ENCODE assay signal across 8 cellular contexts in the genomic region with DNA sequence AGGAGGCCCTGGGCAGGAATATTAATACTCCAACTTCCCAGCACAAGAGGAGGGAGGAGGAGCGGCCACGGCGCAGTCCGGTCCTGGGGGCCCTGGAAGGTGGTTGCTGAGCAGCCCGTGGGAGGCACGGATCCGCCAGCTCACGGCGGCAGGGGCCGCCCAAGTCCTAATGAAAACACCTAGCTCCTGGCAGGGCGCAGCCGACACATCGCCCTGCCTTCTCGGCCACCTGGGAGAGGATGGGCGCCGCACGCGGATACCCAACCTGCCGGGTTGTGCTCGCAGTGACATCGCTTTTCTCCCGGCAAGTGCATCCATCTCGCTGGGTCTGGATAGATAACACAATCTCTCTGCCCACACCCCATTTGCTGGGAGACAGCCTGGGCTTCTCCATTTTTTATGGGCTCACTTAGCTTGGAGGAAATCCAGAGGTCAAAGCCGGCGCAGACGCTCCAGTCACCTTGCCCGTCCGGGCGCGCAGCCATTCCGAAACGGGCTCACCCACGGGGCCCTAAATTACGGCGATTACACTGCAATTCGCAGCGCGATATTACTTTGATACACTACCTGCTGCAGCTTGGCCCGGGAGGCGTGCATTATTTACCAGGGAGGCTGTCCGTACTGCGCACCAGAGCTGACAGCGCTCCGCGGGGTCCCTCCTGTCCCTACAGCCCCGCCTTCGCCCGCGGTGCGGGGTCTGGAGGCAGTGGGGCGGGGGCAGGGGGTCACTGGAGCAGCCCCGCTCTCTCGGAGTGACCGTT. TPM values are rescaled to one million over a fixed set of nuclear protein-coding genes. Genes with fewer than 3 reads are reported as not detected.
DNase-seq lines count a peak whose midpoint lies in the region; ATAC-seq, FAIRE-seq and TF ChIP-seq lines count a peak whose summit lies in the region.

No MANE protein-coding gene starts in this region.

- H3K4me3 ChIP-seq in HUES48 (ENCODE audit: low read depth, low read length) (peak overlapping the region; percentile 65), K562 (no peak overlapping the region), mucosa of descending colon (no peak overlapping the region)

- H2AFZ ChIP-seq in K562 (ENCODE audit: low read depth, low read length) = no peak overlapping the region

- no TSS peak for BruUV-seq in K562 (replicated peaks; lab: Mats Ljungman, UMichigan)

- peak; percentile 53; the same call in 1 of the 2 replicates for TF ChIP-seq EP300 in K562 (IDR thresholded peaks at IDR 0.05; ENCODE audit: low read length)

- peak; percentile 37 for FAIRE-seq in K562 (lab: Jason Lieb, UNC)

- H3K4me1 ChIP-seq in HUES48 (ENCODE audit: control insufficient read depth, insufficient read depth, low read length) (peaks cover 11% of the 10 kb centered on the region; the same call in 1 of the 2 replicates), K562 (replicated peaks in 1 of 2; ENCODE audit: control insufficient read depth in 2 of 2, insufficient read depth in 2 of 2, low read length in 2 of 2) (peaks cover 2 to 20% of the 10 kb centered on the region in 2 experiments; a peak in 3 of 5 replicates), mucosa of descending colon (ENCODE audit: low read depth) (peaks cover 9% of the 10 kb centered on the region)

- POLR2A ChIA-PET in K562 (lab: Yijun Ruan, JAX) = interaction anchor here (0.6 to 2.7 kb wide), 5 partner anchors 10 to 191 kb away, joined by 3 to 13 read pairs (median 4); no protein-coding TSS in a partner anchor

- no peaks in the 10 kb centered on the region for H3K9me1 ChIP-seq in K562 (ENCODE audit: control insufficient read depth, insufficient read depth, low read length)

- H3K9me3 ChIP-seq in HUES48 (ENCODE audit: control insufficient read depth, insufficient read depth, low read length) (no peaks in the 10 kb centered on the region), K562 (replicated peaks; ENCODE audit: control insufficient read depth, insufficient read depth, low read depth, low read length) (no peaks in the 10 kb centered on the region), mucosa of descending colon (no peaks in the 10 kb centered on the region)

- peak in 1 of 2 experiments; percentile 24; a peak in 1 of 4 replicates for TF ChIP-seq RAD21 in K562 (CRISPR knock-in tag; conservative IDR thresholded peaks at IDR 0.05 in 1 of 2, IDR thresholded peaks at IDR 0.05 in 1 of 2)

- H3K79me2 ChIP-seq in K562 (ENCODE audit: control insufficient read depth, insufficient read depth, low read length) = no peaks in the 10 kb centered on the region

- 2% methylated on average over 54 of the region's 54 CpGs for WGBS in K562 (ENCODE audit: insufficient coverage, low coverage, missing lambda C conversion rate)

- TF ChIP-seq CTCF in GM10266 (IDR thresholded peaks at IDR 0.05; ENCODE audit: control insufficient read depth, insufficient read depth, low read depth, missing control alignments) (peak; percentile 58), K562 (IDR thresholded peaks at IDR 0.05 in 2 of 3, conservative IDR thresholded peaks at IDR 0.05 in 1 of 3; ENCODE audit: insufficient read depth in 2 of 3, low read depth in 1 of 3, low read length in 3 of 3) (0 out of 6 replicates have a peak, but pooled peaks of 1 of the 3 experiments have one; percentile 12), mucosa of descending colon (IDR thresholded peaks at IDR 0.05) (no peak)

- peak; percentile 48 for DNase-seq in GM10266 (ENCODE audit: extremely low spot score)
- peak; percentile 68 to 76 (median 72) for DNase-seq in K562 (ENCODE audit: extremely low read depth in 1 of 4, low spot score in 3 of 4)
- peak in 2 of 3 donors; percentile 5 to 36 for DNase-seq in mucosa of descending colon
- DNase-seq in NCI-H2196 (lab: John Stamatoyannopoulos, UW; ENCODE audit: unreplicated experiment) = no peak
- DNase-seq in NCI-H2196 treated with DMSO at 0.1 percent for 48 hours (lab: John Stamatoyannopoulos, UW; ENCODE audit: unreplicated experiment) = no peak
- no peak for DNase-seq in HPDE6-E6E7 (ENCODE audit: extremely low spot score)

- in situ Hi-C loops in K562 (cut with MboI) = no loop called here

- ATAC-seq in K562 = peak; percentile 60
- ATAC-seq in mucosa of descending colon = peak; percentile 37
- no peak for ATAC-seq in HG02884 (IDR thresholded peaks at IDR 0.05; ENCODE audit: unreplicated experiment)

- no peaks in the 10 kb centered on the region for H3K36me3 ChIP-seq in HUES48 (ENCODE audit: control insufficient read depth, insufficient read depth, low read length)
- H3K36me3 ChIP-seq in K562 (ENCODE audit: control insufficient read depth, insufficient read depth, low read length) = no peaks in the 10 kb centered on the region
- H3K36me3 ChIP-seq in mucosa of descending colon (ENCODE audit: low read depth) = no peaks in the 10 kb centered on the region

- CTCF ChIA-PET in K562 (lab: Yijun Ruan, JAX; ENCODE audit: low intra/inter-chr PET ratio) = interaction anchor here (0.6 kb wide), 1 partner anchor 211 kb away, joined by 6 read pairs; no protein-coding TSS in a partner anchor

- H3K4me2 ChIP-seq in K562 (ENCODE audit: insufficient read depth, low read length) = peak overlapping the region; percentile 48; the same call in 1 of the 2 replicates

- peaks cover 23% of the 10 kb centered on the region; the same call in 1 of the 2 replicates for H4K20me1 ChIP-seq in K562 (replicated peaks; ENCODE audit: control insufficient read depth, insufficient read depth, low read length)

- no peak overlapping the region for H3K27ac ChIP-seq in HUES48 (ENCODE audit: low read depth, low read length)
- no peak overlapping the region for H3K27ac ChIP-seq in K562 (ENCODE audit: extremely low read depth, low read depth, low read length)

- H3K9ac ChIP-seq in HUES48 (ENCODE audit: low read depth, low read length) (no peak overlapping the region), K562 (ENCODE audit: insufficient read depth in 1 of 2, low read depth in 2 of 2, low read length in 2 of 2) (peak overlapping the region in 1 of 2 experiments; percentile 37; a peak in 1 of 4 replicates)

- H3K27me3 ChIP-seq in HUES48 (ENCODE audit: control insufficient read depth, insufficient read depth, low read length) = peaks cover 65% of the 10 kb centered on the region
- peaks cover 47 to 88% of the 10 kb centered on the region in 2 experiments for H3K27me3 ChIP-seq in K562 (ENCODE audit: control insufficient read depth in 2 of 2, insufficient read depth in 2 of 2, low read length in 2 of 2)

- intact Hi-C loops in K562 (cut with micrococcal nuclease) = no loop called here
- intact Hi-C loops in mucosa of descending colon (cut with DNase I, micrococcal nuclease) = no loop called here

- no peak for TF ChIP-seq POLR2A in K562 (conservative IDR thresholded peaks at IDR 0.05)

TF ChIP-seq in K562, 482 proteins besides CTCF, POLR2A, EP300 and RAD21 (continues in another document):
- TF ChIP-seq SAFB2 (IDR thresholded peaks at IDR 0.05; ENCODE audit: borderline replicate concordance, low read depth, low read length, severe bottlenecking) = no peak
- no peak for TF ChIP-seq ZNF695 (CRISPR knock-in tag; IDR thresholded peaks at IDR 0.05)
- TF ChIP-seq, protein P1, sequence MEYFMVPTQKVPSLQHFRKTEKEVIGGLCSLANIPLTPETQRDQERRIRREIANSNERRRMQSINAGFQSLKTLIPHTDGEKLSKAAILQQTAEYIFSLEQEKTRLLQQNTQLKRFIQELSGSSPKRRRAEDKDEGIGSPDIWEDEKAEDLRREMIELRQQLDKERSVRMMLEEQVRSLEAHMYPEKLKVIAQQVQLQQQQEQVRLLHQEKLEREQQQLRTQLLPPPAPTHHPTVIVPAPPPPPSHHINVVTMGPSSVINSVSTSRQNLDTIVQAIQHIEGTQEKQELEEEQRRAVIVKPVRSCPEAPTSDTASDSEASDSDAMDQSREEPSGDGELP (CRISPR knock-in tag; IDR thresholded peaks at IDR 0.05; ENCODE audit: borderline replicate concordance) = peak; percentile 19; the same call in 1 of the 2 replicates
- peak; percentile 54 for TF ChIP-seq GATA2 (CRISPR knock-in tag; IDR thresholded peaks at IDR 0.05)
- peak; percentile 76 to 80 for TF ChIP-seq NRF1 (conservative IDR thresholded peaks at IDR 0.05 in 1 of 2, IDR thresholded peaks at IDR 0.05 in 1 of 2)
- TF ChIP-seq ZNF561 (CRISPR knock-in tag; conservative IDR thresholded peaks at IDR 0.05) = no peak
- TF ChIP-seq NFIC (IDR thresholded peaks at IDR 0.05) = peak; percentile 58
- no peak for TF ChIP-seq ZNF644 (tag; IDR thresholded peaks at IDR 0.05; ENCODE audit: low read depth)
- TF ChIP-seq ZNF311 (CRISPR knock-in tag; IDR thresholded peaks at IDR 0.05) = no peak
- peak; percentile 80 for TF ChIP-seq TEAD4 (IDR thresholded peaks at IDR 0.05; ENCODE audit: low read length)
- no peak for TF ChIP-seq TEAD4 (CRISPR knock-in tag; IDR thresholded peaks at IDR 0.05; ENCODE audit: borderline replicate concordance)
- 0 out of 4 replicates have a peak, but pooled peaks have one; percentile 14 to 20 for TF ChIP-seq TRIM24 (IDR thresholded peaks at IDR 0.05)
- TF ChIP-seq RBM15 (IDR thresholded peaks at IDR 0.05; ENCODE audit: insufficient read depth, low read length) = no peak
- peak; percentile 43 to 75; a peak in 2 of 4 replicates for TF ChIP-seq RCOR1 (IDR thresholded peaks at IDR 0.05; ENCODE audit: borderline replicate concordance in 1 of 2, low read depth in 2 of 2, low read length in 2 of 2)
- no peak for TF ChIP-seq SMARCC2 (IDR thresholded peaks at IDR 0.05; ENCODE audit: low read depth)
- TF ChIP-seq ESRRA (IDR thresholded peaks at IDR 0.05; ENCODE audit: borderline replicate concordance, low read depth) = peak; percentile 80; the same call in 1 of the 2 replicates

RNA-seq across cellular contexts. Expression of a gene that starts 36.2 kb away (rescaled TPM):
- 2.3 and 8.0 TPM in 2 replicates for total RNA-seq in K562 (2011; cell fraction: chromatin; rRNA removed; ENCODE audit: low replicate concordance)
- total RNA-seq in K562 (2011; cell fraction: nucleolus; rRNA removed) = 14.3 and 16.6 TPM in 2 replicates
- 11.5 and 13.2 TPM in 2 replicates for total RNA-seq in K562 (2011; cell fraction: nucleoplasm; rRNA removed)
- total RNA-seq in K562 (2014; rRNA removed) (30.8 and 43.7 TPM in 2 replicates), K562 (2014; rRNA removed; fragmentation: Illumina TruSeq; extraction: Trizol) (28.3 and 31.8 TPM in 2 replicates), K562 (2015; rRNA removed; fragmentation: Illumina TruSeq; extraction: Trizol) (36.8 and 38.6 TPM in 2 replicates), K562 (2021) (26.0 and 26.8 TPM in 2 replicates), mucosa of descending colon (10 to 100 TPM in 2 of 3 donors, 1 to 10 TPM in 1; 5.4 to 13.4 (median 12.1) TPM)
- polyA plus RNA-seq in K562 (2011; rRNA removed) (45.2 and 55.1 TPM in 2 replicates), K562 (2014; fragmentation: Illumina TruSeq; extraction: Trizol) (63.1 and 73.7 TPM in 2 replicates), K562 (2014; fragmentation: Nextera tagmentation; extraction: Ambion mirVana) (100 to 1,000 TPM in 1 of 2 experiments, 10 to 100 TPM in 1; 85.0 to 114 TPM), K562 (2014; rRNA removed) (40.5 and 45.9 TPM in 2 replicates)
- 63.9 and 67.1 TPM in 2 replicates for polyA plus RNA-seq in K562 (2011; cell fraction: cytosol; rRNA removed)
- polyA plus RNA-seq in K562 (2011; cell fraction: nucleus; rRNA removed) = 19.8 and 25.9 TPM in 2 replicates
- 45.2 and 53.6 TPM in 2 replicates for polyA plus RNA-seq in K562 (2012)
- 12.1 and 13.5 TPM in 2 replicates for polyA minus RNA-seq in K562 (2011; rRNA and poly(A)+ RNA removed)
- polyA minus RNA-seq in K562 (2011; cell fraction: cytosol; rRNA and poly(A)+ RNA removed) = 12.3 and 12.8 TPM in 2 replicates
- polyA minus RNA-seq in K562 (2011; cell fraction: nucleus; rRNA and poly(A)+ RNA removed) = 3.8 and 5.9 TPM in 2 replicates

Comparison
In these comparisons a context has a peak if more than half of its experiments do, and no peak if none do; other contexts are left out.
1. DNase-seq: peak in GM10266 (single experiment), K562 (4 of 4) and mucosa of descending colon (2 of 3); none in NCI-H2196 (single experiment), NCI-H2196 treated with DMSO at 0.1 percent for 48 hours (single experiment) and HPDE6-E6E7 (single experiment).